9 cellular contexts compared by ENCODE assay signal in the genomic region with DNA sequence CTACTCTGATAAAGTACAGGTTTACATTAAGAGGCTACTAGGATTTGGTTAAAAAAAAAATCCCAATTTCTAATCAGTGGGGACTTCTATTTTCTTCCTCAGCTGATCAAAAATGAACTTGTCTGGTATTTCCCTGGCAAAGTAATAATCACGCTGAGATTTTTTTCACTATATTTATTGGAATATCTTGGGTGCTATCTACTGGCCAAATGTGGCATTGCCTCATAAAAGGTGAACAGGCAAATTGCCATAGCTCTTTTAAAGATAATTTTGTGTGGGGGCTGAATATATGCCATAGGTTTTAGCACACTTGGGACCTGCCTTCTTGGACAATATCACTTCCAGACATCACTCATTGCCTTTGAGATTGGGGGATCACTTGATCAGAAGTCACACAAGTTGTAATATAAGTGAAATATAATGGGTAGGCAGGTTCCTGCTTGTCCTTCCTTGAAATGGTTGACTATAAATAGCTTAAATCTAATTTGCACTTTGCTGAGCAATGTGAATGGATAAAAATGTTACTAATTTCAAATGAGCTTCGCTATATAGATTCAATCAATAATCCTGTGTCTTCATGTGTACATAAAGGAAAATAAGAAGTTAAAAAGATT. TPM values are rescaled to one million over a fixed set of nuclear protein-coding genes. Genes with fewer than 3 reads are reported as not detected.
DNase-seq lines count a peak whose midpoint lies in the region; ATAC-seq and TF ChIP-seq lines count a peak whose summit lies in the region.
"Had no signal": no experiment of that assay in that cellular context is flagged by ENCODE, and none has a peak within 500 bp of the region (broad histone marks: within the 10 kb centered on the region; RNA-seq: fewer than 3 reads in every experiment).

No MANE protein-coding gene starts in this region.

- no peak overlapping the region for H3K9ac ChIP-seq in PC-3 (ENCODE audit: low read length)

- H3K9me2 ChIP-seq in PC-3 (replicated peaks; ENCODE audit: low read length): no peaks in the 10 kb centered on the region

- H3K27ac ChIP-seq in PC-3 (ENCODE audit: low read length) (no peak overlapping the region), esophagus muscularis mucosa (replicated peaks in 1 of 4) (no peak overlapping the region)

- no peaks in the 10 kb centered on the region for H3K79me2 ChIP-seq in PC-3 (ENCODE audit: low read length)

- DNase-seq in NCI-H1436 (lab: John Stamatoyannopoulos, UW) (peak; percentile 36), NCI-H1436 treated with DMSO at 0.1 percent for 48 hours (lab: John Stamatoyannopoulos, UW) (no peak), PC-3 (peak; percentile 74), esophagus muscularis mucosa (ENCODE audit: extremely low spot score) (no peak), pulmonary artery endothelial cell (ENCODE audit: low read depth, low spot score) (peak; percentile 3)
- no peak for DNase-seq in stimulated activated CD4-positive, alpha-beta T cell treated with anti-CD3 and anti-CD28 coated beads, Interleukin-4, amount 100 ng/mL, for 1 hour

- no TSS peak for BruUV-seq in PC-3 (replicated peaks; lab: Mats Ljungman, UMichigan)

- H3F3A ChIP-seq in PC-3 (ENCODE audit: low read length, unreplicated experiment): no peaks in the 10 kb centered on the region

- H4K20me1 ChIP-seq in PC-3 (ENCODE audit: low read length): no peaks in the 10 kb centered on the region

- TF ChIP-seq EP300 in esophagus muscularis mucosa (IDR thresholded peaks at IDR 0.05): no peak

- no peaks in the 10 kb centered on the region for H3K4me1 ChIP-seq in PC-3 (ENCODE audit: insufficient read depth, low read length)
- no peaks in the 10 kb centered on the region for H3K4me1 ChIP-seq in esophagus muscularis mucosa

- 23% methylated on average over 2 of the region's 2 CpGs for WGBS in esophagus muscularis mucosa

- H3K9me3 ChIP-seq in PC-3 (ENCODE audit: low read length): no peaks in the 10 kb centered on the region
- no peaks in the 10 kb centered on the region for H3K9me3 ChIP-seq in esophagus muscularis mucosa

- no peak overlapping the region for H3K4me2 ChIP-seq in PC-3 (ENCODE audit: low read length)

- H3K27me3 ChIP-seq in PC-3 (ENCODE audit: low read length) (peaks cover 12% of the 10 kb centered on the region), esophagus muscularis mucosa (no peaks in the 10 kb centered on the region)

- H2AFZ ChIP-seq in PC-3 (ENCODE audit: low read length): no peak overlapping the region

- ATAC-seq in HG02885 (IDR thresholded peaks at IDR 0.05; ENCODE audit: poor library complexity, unreplicated experiment) (peak; percentile 73), PC-3 (no peak; the same call in 1 of the 2 replicates), HG02884 (IDR thresholded peaks at IDR 0.05; ENCODE audit: unreplicated experiment) (no peak)

- intact Hi-C loops in PC-3 (cut with micrococcal nuclease): loop anchor here (1.0 to 5.0 kb wide), 4 partner anchors 285 to 877 kb away; a partner anchor contains a TSS
- intact Hi-C loops in esophagus muscularis mucosa (cut with DNase I): loop anchor here (10.0 kb wide), 1 partner anchor 872 kb away; no protein-coding TSS in a partner anchor

- TF ChIP-seq POLR2A in esophagus muscularis mucosa (IDR thresholded peaks at IDR 0.05; ENCODE audit: low read depth): no peak

- H3K4me3 ChIP-seq in PC-3 (ENCODE audit: low read length): no peak overlapping the region
- H3K4me3 ChIP-seq in esophagus muscularis mucosa: no peak overlapping the region

- CTCF ChIA-PET in PC-3 (lab: Charles Lee): interaction anchor here (0.7 to 1.4 kb wide), 6 partner anchors 8 to 921 kb away, joined by 3 to 6 read pairs (median 3); no protein-coding TSS in a partner anchor

- POLR2A ChIA-PET in PC-3 (lab: Charles Lee; ENCODE audit: unreplicated experiment): interaction anchor here (0.7 kb wide), 1 partner anchor 18 kb away, joined by 4 read pairs; no protein-coding TSS in a partner anchor

- peak; percentile 89 for TF ChIP-seq CTCF in PC-3 (conservative IDR thresholded peaks at IDR 0.05; ENCODE audit: low read depth, low read length)
- TF ChIP-seq CTCF in esophagus muscularis mucosa (IDR thresholded peaks at IDR 0.05): peak; percentile 63 to 75 (median 66)

- H3K36me3 ChIP-seq in PC-3 (ENCODE audit: low read depth, low read length): no peaks in the 10 kb centered on the region
- H3K36me3 ChIP-seq in esophagus muscularis mucosa: no peaks in the 10 kb centered on the region

RNA-seq across cellular contexts. Expression of a gene that starts 7.0 kb away (rescaled TPM):
- total RNA-seq in PC-3 (2014; rRNA removed): not detected in 2 replicates
- not detected for total RNA-seq in esophagus muscularis mucosa
- total RNA-seq in pulmonary artery endothelial cell: not detected in 2 replicates
- total RNA-seq: CD8-positive, alpha-beta memory T cell had no signal

Comparison
In these comparisons a context has a peak if more than half of its experiments do, and no peak if none do; other contexts are left out.
1. DNase-seq: peak in NCI-H1436 (single experiment), PC-3 (single experiment) and pulmonary artery endothelial cell (single experiment); none in NCI-H1436 treated with DMSO at 0.1 percent for 48 hours (single experiment), esophagus muscularis mucosa (single experiment) and stimulated activated CD4-positive, alpha-beta T cell treated with anti-CD3 and anti-CD28 coated beads, Interleukin-4, amount 100 ng/mL, for 1 hour (single experiment).